ENCODE assay signal across 14 cellular contexts in the genomic region with DNA sequence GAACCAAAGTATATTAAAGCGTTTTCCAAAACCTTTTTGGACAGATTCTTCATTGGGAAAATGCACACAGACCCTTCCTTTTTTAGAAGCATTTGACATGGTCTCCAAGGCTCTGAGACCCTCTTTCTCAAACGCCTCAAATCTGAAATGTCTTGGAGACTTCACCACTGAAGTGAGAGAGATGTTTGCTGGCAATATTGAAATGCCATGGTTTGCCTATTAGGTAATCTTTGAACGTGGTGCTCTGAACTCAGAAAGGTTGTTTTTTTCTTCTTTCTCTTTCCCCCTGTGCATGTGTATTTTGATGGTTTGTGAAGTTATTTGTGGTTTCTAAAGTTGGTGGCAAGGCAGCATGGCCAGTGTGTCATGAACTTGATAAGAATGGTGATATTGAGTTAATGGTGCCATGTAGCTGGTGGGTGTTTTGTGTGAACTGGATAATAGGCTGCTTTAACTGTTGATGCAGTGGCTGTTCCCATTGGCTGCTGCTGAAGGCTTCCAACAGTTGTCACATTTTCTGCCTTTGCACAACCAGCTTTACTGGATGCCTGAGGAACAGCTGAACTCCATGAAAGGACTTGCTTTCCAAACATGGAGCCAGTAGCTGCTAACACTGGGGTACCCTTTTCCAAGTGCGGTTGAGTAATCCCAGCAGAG. TPM values are rescaled to one million over a fixed set of nuclear protein-coding genes. Genes with fewer than 3 reads are reported as not detected.
DNase-seq lines count a peak whose midpoint lies in the region; ATAC-seq and TF ChIP-seq lines count a peak whose summit lies in the region.
"Had no signal": no experiment of that assay in that cellular context is flagged by ENCODE, and none has a peak within 500 bp of the region (broad histone marks: within the 10 kb centered on the region; RNA-seq: fewer than 3 reads in every experiment).

No MANE protein-coding gene starts in this region.

- no peaks in the 10 kb centered on the region for H3K36me3 ChIP-seq in neural cell (ENCODE audit: insufficient read depth, low read length)
- H3K36me3 ChIP-seq in adrenal gland (replicated peaks in 1 of 2): no peaks in the 10 kb centered on the region
- H3K36me3 ChIP-seq: BLaER1 had no signal

- no peaks in the 10 kb centered on the region for H3K9me3 ChIP-seq in neural cell (ENCODE audit: low read length)
- H3K9me3 ChIP-seq in adrenal gland (replicated peaks in 1 of 3): no peaks in the 10 kb centered on the region
- H3K9me3 ChIP-seq: testis had no signal

- H3K9ac ChIP-seq in neural cell (ENCODE audit: low read length): no peak overlapping the region
- H3K9ac ChIP-seq: BLaER1 had no signal

- intact Hi-C loops in adrenal gland (cut with DNase I): no loop called here

- H3K4me2 ChIP-seq in neural cell (ENCODE audit: low read length): no peak overlapping the region
- H3K4me2 ChIP-seq: BLaER1 had no signal

- no peak overlapping the region for H2AFZ ChIP-seq in neural cell (ENCODE audit: low read depth, low read length)

- WGBS in adrenal gland, 4 donors: 65 to 70% (median 68%) methylated on average over 4 of the region's 4 CpGs

- H4K20me1 ChIP-seq in neural cell (ENCODE audit: insufficient read depth): no peaks in the 10 kb centered on the region
- H4K20me1 ChIP-seq: BLaER1 had no signal

- no peaks in the 10 kb centered on the region for H3K79me2 ChIP-seq in neural cell (replicated peaks; ENCODE audit: insufficient read depth, low read length)

- H3K27ac ChIP-seq in neural cell (ENCODE audit: low read length) (no peak overlapping the region), adrenal gland (no peak overlapping the region)
- H3K27ac ChIP-seq: BLaER1, testis had no signal

- TF ChIP-seq CTCF in AG10803 (conservative IDR thresholded peaks at IDR 0.05; ENCODE audit: low read length) (no peak), fibroblast of pulmonary artery (IDR thresholded peaks at IDR 0.05; ENCODE audit: low read length, missing control alignments) (no peak), neural cell (IDR thresholded peaks at IDR 0.05; ENCODE audit: poor library complexity, severe bottlenecking) (no peak), adrenal gland (IDR thresholded peaks at IDR 0.05) (no peak)

- H3K4me3 ChIP-seq in AG10803 (ENCODE audit: low read length): peak overlapping the region; percentile 84
- peak overlapping the region; percentile 80 for H3K4me3 ChIP-seq in fibroblast of pulmonary artery (replicated peaks; ENCODE audit: low read depth, low read length)
- peak overlapping the region; percentile 74 for H3K4me3 ChIP-seq in neural cell (ENCODE audit: low read length)
- H3K4me3 ChIP-seq in adrenal gland: peak overlapping the region in 1 of 4 donors; percentile 80
- H3K4me3 ChIP-seq: BLaER1, testis had no signal

- peaks cover 0 to 7% of the 10 kb centered on the region in 2 donors for H3K4me1 ChIP-seq in adrenal gland (replicated peaks in 1 of 2)
- H3K4me1 ChIP-seq: BLaER1 had no signal

- no peaks in the 10 kb centered on the region for H3K9me2 ChIP-seq in neural cell (ENCODE audit: insufficient read depth, low read length)

- no peaks in the 10 kb centered on the region for H3F3A ChIP-seq in neural cell (ENCODE audit: insufficient read depth, low read length, poor library complexity, severe bottlenecking)

- TF ChIP-seq POLR2A in adrenal gland (IDR thresholded peaks at IDR 0.05): no peak

- TF ChIP-seq EP300 in neural cell (conservative IDR thresholded peaks at IDR 0.05; ENCODE audit: poor library complexity, severe bottlenecking): no peak

- H3K27me3 ChIP-seq in neural cell (ENCODE audit: insufficient read depth, low read depth, low read length) (peaks cover 7% of the 10 kb centered on the region), adrenal gland (no peaks in the 10 kb centered on the region)
- H3K27me3 ChIP-seq: BLaER1, testis had no signal

- TF ChIP-seq RAD21 in neural cell (conservative IDR thresholded peaks at IDR 0.05): no peak

- no peak for ATAC-seq in stimulated activated naive CD8-positive, alpha-beta T cell treated with anti-CD3 and anti-CD28 coated beads, Interleukin-15, Interleukin-2, amounts not matched to agents 100 U/mL and 50 U/mL, for 24 hours
- ATAC-seq: Panc1 had no signal

- DNase-seq in AG10803 (ENCODE audit: low read depth) (peak; percentile 42), RPMI7951 (ENCODE audit: low read depth) (peak; percentile 78), fibroblast of pulmonary artery (ENCODE audit: low read depth) (peak; percentile 11), NCI-H1048 (lab: John Stamatoyannopoulos, UW) (no peak), adrenal gland (no peak), MV-4-11 (lab: John Stamatoyannopoulos, UW) (no peak)
- no peak for DNase-seq in stimulated activated naive CD8-positive, alpha-beta T cell treated with anti-CD3 and anti-CD28 coated beads, Interleukin-15, Interleukin-2, amounts not matched to agents 100 U/mL and 50 U/mL, for 24 hours
- DNase-seq: activated T-cell treated with anti-CD3 and anti-CD28 coated beads, Interleukin-2, amount 50 U/mL, for 1 hour; NCI-H2171; stimulated activated CD4-positive, alpha-beta T cell treated with anti-CD3 and anti-CD28 coated beads, Interleukin-2, amount 100 ng/mL, for 48 hours; testis had no signal

TF ChIP-seq in neural cell, 6 proteins besides CTCF, POLR2A, EP300 and RAD21:
- no peak for TF ChIP-seq EZH2 (IDR thresholded peaks at IDR 0.05; ENCODE audit: borderline replicate concordance, insufficient read depth, low read length, poor library complexity, severe bottlenecking)
- no peak for TF ChIP-seq POLR2AphosphoS5 (IDR thresholded peaks at IDR 0.05)
- TF ChIP-seq MXI1 (conservative IDR thresholded peaks at IDR 0.05; ENCODE audit: poor library complexity, severe bottlenecking): no peak
- TF ChIP-seq REST (IDR thresholded peaks at IDR 0.05; ENCODE audit: borderline replicate concordance): no peak
- TF ChIP-seq SMC3 (conservative IDR thresholded peaks at IDR 0.05; ENCODE audit: poor library complexity): no peak
- TF ChIP-seq TAF1 (IDR thresholded peaks at IDR 0.05; ENCODE audit: low read depth): no peak

RNA-seq across cellular contexts. Expression of gene PALM2AKAP2, which starts 1.7 kb away (rescaled TPM):
- 31.7 and 39.6 TPM in 2 replicates for total RNA-seq in RPMI7951 (2014; rRNA removed; shearing (Covaris generic))
- polyA plus RNA-seq in neural cell (0.41 and 1.3 TPM in 2 replicates), adrenal gland (1 to 10 TPM in 2 of 3 donors, under 1 TPM in 1; 0.07 to 5.8 (median 5.8) TPM)
- 2.7 and 6.3 TPM in 2 replicates for polyA minus RNA-seq in neural cell
- 10 to 100 TPM; 18.0 to 27.3 (median 23.3) TPM for total RNA-seq in adrenal gland

Comparison
In these comparisons a context has a peak if more than half of its experiments do, and no peak if none do; other contexts are left out.
1. DNase-seq: peak in AG10803 (single experiment), RPMI7951 (single experiment) and fibroblast of pulmonary artery (single experiment); none in NCI-H1048 (single experiment), stimulated activated naive CD8-positive, alpha-beta T cell treated with anti-CD3 and anti-CD28 coated beads, Interleukin-15, Interleukin-2, amounts not matched to agents 100 U/mL and 50 U/mL, for 24 hours (single experiment), adrenal gland (0 of 7) and MV-4-11 (single experiment).